ENCODE assay signal across 14 cellular contexts in genomic region chr2:234341332-234341985, GRCh38.
"Had no signal": no experiment of that assay in that cellular context is flagged by ENCODE, and none has a peak within 500 bp of the region (broad histone marks: within the 10 kb centered on the region; RNA-seq: fewer than 3 reads in every experiment).

No MANE protein-coding gene starts in this region.

- H3K4me3 ChIP-seq: adrenal gland, left lung, stomach, thoracic aorta had no signal

- ATAC-seq: left lung had no signal

- H3K27ac ChIP-seq: adrenal gland, left lung, stomach, thoracic aorta had no signal

- H3K36me3 ChIP-seq: adrenal gland, left lung, stomach, thoracic aorta had no signal

- H3K9me3 ChIP-seq: adrenal gland, left lung, stomach, thoracic aorta had no signal

- DNase-seq: activated CD4-positive, alpha-beta T cell treated with anti-CD3 and anti-CD28 coated beads, Interleukin-2, amount 10 ng/mL, durations not matched to agents 24 days and 14 days; activated naive CD4-positive, alpha-beta T cell treated with anti-CD3 and anti-CD28 coated beads, Interleukin-2, amount 10 ng/mL, durations not matched to agents 7 days and 5 days; adrenal gland; central memory CD4-positive, alpha-beta T cell; dermis blood vessel endothelial cell; foreskin melanocyte; islet precursor cell; left lung; mesenchymal stem cell; nephron progenitor cell; stimulated activated CD4-positive, alpha-beta T cell treated with anti-CD3 and anti-CD28 coated beads, Interleukin-4, amount 100 ng/mL, for 4 hours; stomach had no signal

- H3K27ac Mint-ChIP-seq: activated CD4-positive, alpha-beta T cell treated with anti-CD3 and anti-CD28 coated beads, Interleukin-2, amount 10 ng/mL, durations not matched to agents 24 days and 14 days; activated naive CD4-positive, alpha-beta T cell treated with anti-CD3 and anti-CD28 coated beads, Interleukin-2, amount 10 ng/mL, durations not matched to agents 7 days and 5 days; nephron progenitor cell; T-helper 1 cell treated with Interleukin-12 subunit alpha and Interleukin-12 subunit beta and Interleukin-4 antibody, amounts not matched to agents 30 μg/mL and 1 μg/mL, for 36 hours had no signal

- H3K4me3 Mint-ChIP-seq: activated CD4-positive, alpha-beta T cell treated with anti-CD3 and anti-CD28 coated beads, Interleukin-2, amount 10 ng/mL, durations not matched to agents 24 days and 14 days; activated naive CD4-positive, alpha-beta T cell treated with anti-CD3 and anti-CD28 coated beads, Interleukin-2, amount 10 ng/mL, durations not matched to agents 7 days and 5 days; nephron progenitor cell; T-helper 1 cell treated with Interleukin-12 subunit alpha and Interleukin-12 subunit beta and Interleukin-4 antibody, amounts not matched to agents 30 μg/mL and 1 μg/mL, for 36 hours had no signal

- H3K4me1 ChIP-seq: adrenal gland, left lung, stomach had no signal

- H3K27me3 Mint-ChIP-seq: activated CD4-positive, alpha-beta T cell treated with anti-CD3 and anti-CD28 coated beads, Interleukin-2, amount 10 ng/mL, durations not matched to agents 24 days and 14 days; activated naive CD4-positive, alpha-beta T cell treated with anti-CD3 and anti-CD28 coated beads, Interleukin-2, amount 10 ng/mL, durations not matched to agents 7 days and 5 days had no signal

- H3K27me3 ChIP-seq: adrenal gland, left lung, stomach had no signal
